1 cellular context compared by ENCODE assay signal in the genomic region with DNA sequence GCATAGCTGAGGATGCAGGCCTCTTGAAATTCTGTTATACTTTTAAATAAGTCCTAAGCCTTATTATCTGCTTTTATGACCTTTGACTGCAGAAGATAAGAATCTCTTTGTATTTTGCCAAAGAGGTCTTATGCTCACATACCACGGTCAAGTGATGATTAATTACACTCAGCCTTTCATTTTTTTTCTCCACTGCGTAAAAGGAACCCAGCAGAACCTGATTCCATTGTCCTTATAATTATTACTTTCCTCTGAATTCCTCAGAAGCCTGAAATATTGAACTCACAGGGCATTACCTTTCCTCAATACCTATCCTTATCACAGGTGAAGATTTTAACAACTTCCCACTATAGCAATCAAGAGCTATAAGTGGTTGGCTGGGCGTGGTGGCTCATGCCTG.
TF ChIP-seq lines count a peak whose summit lies in the region.

No MANE protein-coding gene starts in this region.

TF ChIP-seq in Ishikawa, 13 proteins besides CTCF, POLR2A, EP300 and RAD21 (continued from another document):
- peak; percentile 77 for TF ChIP-seq NFIC (IDR thresholded peaks at IDR 0.05)
- peak; percentile 48; the same call in 1 of the 2 replicates for TF ChIP-seq FOXM1 (IDR thresholded peaks at IDR 0.05; ENCODE audit: borderline replicate concordance, low read depth)
- TF ChIP-seq ZBTB7A (IDR thresholded peaks at IDR 0.05; ENCODE audit: low read depth) = no peak
